ENCODE assay signal across 17 cellular contexts in the genomic region with DNA sequence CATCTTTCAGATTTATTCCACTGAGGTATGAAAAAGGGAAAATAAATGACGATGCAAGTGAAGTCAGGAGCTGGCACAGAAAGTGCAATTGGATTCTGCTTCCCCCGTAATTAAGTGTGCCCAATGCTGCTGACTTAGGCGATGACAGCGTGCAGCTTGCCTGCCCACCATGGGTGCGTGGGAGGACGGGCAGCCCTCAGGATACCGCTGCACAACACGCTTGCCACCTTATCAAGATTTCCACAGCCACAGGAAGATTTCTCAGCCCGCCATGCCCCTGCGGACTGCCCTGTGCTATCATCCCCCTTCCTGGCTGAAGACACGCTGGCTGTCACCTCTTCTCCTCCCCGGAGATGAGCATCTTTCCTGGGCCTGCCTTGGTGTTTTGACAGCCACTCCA.
DNase-seq lines count a peak whose midpoint lies in the region; TF ChIP-seq lines count a peak whose summit lies in the region.
"Had no signal": no experiment of that assay in that cellular context is flagged by ENCODE, and none has a peak within 500 bp of the region (broad histone marks: within the 10 kb centered on the region; RNA-seq: fewer than 3 reads in every experiment).

No MANE protein-coding gene starts in this region.

- H3K27ac Mint-ChIP-seq in activated naive CD4-positive, alpha-beta T cell treated with anti-CD3 and anti-CD28 coated beads for 36 hours = peak overlapping the region; percentile 99
- peak overlapping the region; percentile 66 for H3K27ac Mint-ChIP-seq in T-helper 2 cell treated with Interferon-gamma antibody and Interleukin-4, amounts not matched to agents 5 μg/mL and 100 μg/mL, for 36 hours
- H3K27ac Mint-ChIP-seq in activated T-helper 2 cell treated with anti-CD3 and anti-CD28 coated beads, Interferon-gamma antibody, Interleukin-2, Interleukin-4, amounts not matched to agents 10 μg/mL and 5 μg/mL and 100 μg/mL, durations not matched to agents 14 hours and 24 hours and 36 hours = peak overlapping the region; percentile 96
- H3K27ac Mint-ChIP-seq in HFFc6 = no peak overlapping the region

- H3K9me3 Mint-ChIP-seq in activated naive CD4-positive, alpha-beta T cell treated with anti-CD3 and anti-CD28 coated beads for 36 hours = no peaks in the 10 kb centered on the region
- no peaks in the 10 kb centered on the region for H3K9me3 Mint-ChIP-seq in T-helper 2 cell treated with Interferon-gamma antibody and Interleukin-4, amounts not matched to agents 5 μg/mL and 100 μg/mL, for 36 hours
- no peaks in the 10 kb centered on the region for H3K9me3 Mint-ChIP-seq in activated T-helper 2 cell treated with anti-CD3 and anti-CD28 coated beads, Interferon-gamma antibody, Interleukin-2, Interleukin-4, amounts not matched to agents 10 μg/mL and 5 μg/mL and 100 μg/mL, durations not matched to agents 14 hours and 24 hours and 36 hours
- H3K9me3 Mint-ChIP-seq in HFFc6 = no peaks in the 10 kb centered on the region
- H3K9me3 Mint-ChIP-seq: activated naive CD4-positive, alpha-beta T cell treated with anti-CD3 and anti-CD28 coated beads, Interleukin-2, amount 50 U/mL, for 72 hours; naive thymus-derived CD4-positive, alpha-beta T cell had no signal

- no peak overlapping the region for H3K4me3 ChIP-seq in uterus
- H3K4me3 ChIP-seq: GM12878, smooth muscle cell had no signal

- peak overlapping the region; percentile 75 for H3K4me3 Mint-ChIP-seq in activated naive CD4-positive, alpha-beta T cell treated with anti-CD3 and anti-CD28 coated beads for 36 hours
- H3K4me3 Mint-ChIP-seq in T-helper 2 cell treated with Interferon-gamma antibody and Interleukin-4, amounts not matched to agents 5 μg/mL and 100 μg/mL, for 36 hours = no peak overlapping the region
- peak overlapping the region; percentile 60 for H3K4me3 Mint-ChIP-seq in activated T-helper 2 cell treated with anti-CD3 and anti-CD28 coated beads, Interferon-gamma antibody, Interleukin-2, Interleukin-4, amounts not matched to agents 10 μg/mL and 5 μg/mL and 100 μg/mL, durations not matched to agents 14 hours and 24 hours and 36 hours (ENCODE audit: low read depth)
- H3K4me3 Mint-ChIP-seq in HFFc6 = no peak overlapping the region
- H3K4me3 Mint-ChIP-seq: naive thymus-derived CD4-positive, alpha-beta T cell had no signal

- H3K27me3 ChIP-seq in uterus = no peaks in the 10 kb centered on the region

- H3K27me3 Mint-ChIP-seq in activated naive CD4-positive, alpha-beta T cell treated with anti-CD3 and anti-CD28 coated beads for 36 hours (ENCODE audit: low read depth) = no peaks in the 10 kb centered on the region
- peaks cover 3% of the 10 kb centered on the region for H3K27me3 Mint-ChIP-seq in T-helper 2 cell treated with Interferon-gamma antibody and Interleukin-4, amounts not matched to agents 5 μg/mL and 100 μg/mL, for 36 hours (ENCODE audit: low read depth)
- H3K27me3 Mint-ChIP-seq in activated T-helper 2 cell treated with anti-CD3 and anti-CD28 coated beads, Interferon-gamma antibody, Interleukin-2, Interleukin-4, amounts not matched to agents 10 μg/mL and 5 μg/mL and 100 μg/mL, durations not matched to agents 14 hours and 24 hours and 36 hours (ENCODE audit: low read depth) = no peaks in the 10 kb centered on the region
- peaks cover 24% of the 10 kb centered on the region for H3K27me3 Mint-ChIP-seq in HFFc6 (ENCODE audit: insufficient read depth)

- intact Hi-C loops in activated naive CD4-positive, alpha-beta T cell treated with anti-CD3 and anti-CD28 coated beads for 36 hours (cut with micrococcal nuclease) = loop anchor here (2.0 to 10.0 kb wide), 3 partner anchors 115 to 1315 kb away; a partner anchor contains a TSS
- intact Hi-C loops in activated T-helper 2 cell treated with anti-CD3 and anti-CD28 coated beads, Interferon-gamma antibody, Interleukin-2, Interleukin-4, amounts not matched to agents 10 μg/mL and 5 μg/mL and 100 μg/mL, durations not matched to agents 14 hours and 24 hours and 36 hours (cut with micrococcal nuclease) = loop anchor here (2.0 to 5.0 kb wide), 3 partner anchors 67 to 448 kb away; no protein-coding TSS in a partner anchor
- intact Hi-C loops in uterus (cut with DNase I; ENCODE audit: low total_unique reads) = loop anchor here (10.0 kb wide), 1 partner anchor 455 kb away; no protein-coding TSS in a partner anchor

- TF ChIP-seq CTCF in uterus (IDR thresholded peaks at IDR 0.05) (no peak), HFFc6 (IDR thresholded peaks at IDR 0.05) (no peak)

- H3K9me3 ChIP-seq in uterus = no peaks in the 10 kb centered on the region

- no peaks in the 10 kb centered on the region for H3K36me3 ChIP-seq in uterus

- H3K27ac ChIP-seq in uterus = no peak overlapping the region

- H3K36me3 Mint-ChIP-seq in activated naive CD4-positive, alpha-beta T cell treated with anti-CD3 and anti-CD28 coated beads for 36 hours (ENCODE audit: low read depth) = peaks cover 4% of the 10 kb centered on the region
- no peaks in the 10 kb centered on the region for H3K36me3 Mint-ChIP-seq in T-helper 2 cell treated with Interferon-gamma antibody and Interleukin-4, amounts not matched to agents 5 μg/mL and 100 μg/mL, for 36 hours (ENCODE audit: low read depth)
- peaks cover 7% of the 10 kb centered on the region for H3K36me3 Mint-ChIP-seq in activated T-helper 2 cell treated with anti-CD3 and anti-CD28 coated beads, Interferon-gamma antibody, Interleukin-2, Interleukin-4, amounts not matched to agents 10 μg/mL and 5 μg/mL and 100 μg/mL, durations not matched to agents 14 hours and 24 hours and 36 hours (ENCODE audit: low read depth)
- H3K36me3 Mint-ChIP-seq in HFFc6 (ENCODE audit: low read depth) = no peaks in the 10 kb centered on the region

- TF ChIP-seq POLR2A in uterus (IDR thresholded peaks at IDR 0.05) = no peak

- no peaks in the 10 kb centered on the region for H3K4me1 ChIP-seq in uterus

- H3K4me1 Mint-ChIP-seq in activated naive CD4-positive, alpha-beta T cell treated with anti-CD3 and anti-CD28 coated beads for 36 hours (ENCODE audit: low read depth) = peaks cover 93% of the 10 kb centered on the region
- peaks cover 88% of the 10 kb centered on the region for H3K4me1 Mint-ChIP-seq in T-helper 2 cell treated with Interferon-gamma antibody and Interleukin-4, amounts not matched to agents 5 μg/mL and 100 μg/mL, for 36 hours (ENCODE audit: low read depth)
- H3K4me1 Mint-ChIP-seq in activated T-helper 2 cell treated with anti-CD3 and anti-CD28 coated beads, Interferon-gamma antibody, Interleukin-2, Interleukin-4, amounts not matched to agents 10 μg/mL and 5 μg/mL and 100 μg/mL, durations not matched to agents 14 hours and 24 hours and 36 hours (ENCODE audit: low read depth) = peaks cover 88% of the 10 kb centered on the region
- no peaks in the 10 kb centered on the region; the same call in 1 of the 2 replicates for H3K4me1 Mint-ChIP-seq in HFFc6 (ENCODE audit: low read depth)

- no peak for DNase-seq in activated naive CD4-positive, alpha-beta T cell treated with anti-CD3 and anti-CD28 coated beads for 36 hours
- no peak for DNase-seq in activated naive CD4-positive, alpha-beta T cell treated with anti-CD3 and anti-CD28 coated beads, Interleukin-2, amount 50 U/mL, for 16 hours
- DNase-seq in T-helper 2 cell treated with Interferon-gamma antibody and Interleukin-4, amounts not matched to agents 5 μg/mL and 100 μg/mL, for 36 hours (ENCODE audit: low spot score) = no peak
- no peak for DNase-seq in activated T-helper 2 cell treated with anti-CD3 and anti-CD28 coated beads, Interferon-gamma antibody, Interleukin-2, Interleukin-4, amounts not matched to agents 10 μg/mL and 5 μg/mL and 100 μg/mL, durations not matched to agents 14 hours and 24 hours and 36 hours (ENCODE audit: low spot score)
- peak; percentile 18 to 33 for DNase-seq in stimulated activated CD8-positive, alpha-beta memory T cell treated with anti-CD3 and anti-CD28 coated beads, Interleukin-4, amount 100 ng/mL, for 4 hours (ENCODE audit: low read depth in 2 of 2, low spot score in 1 of 2)
- DNase-seq in amniotic stem cell (lab: John Stamatoyannopoulos, UW) (no peak), uterus (no peak), HFFc6 (no peak)
- DNase-seq: effector CD8-positive, alpha-beta T cell; head of caudate nucleus; mammary epithelial cell; naive thymus-derived CD4-positive, alpha-beta T cell; NCI-H2107; NCI-H774 had no signal

- CTCF ChIA-PET in activated naive CD4-positive, alpha-beta T cell treated with anti-CD3 and anti-CD28 coated beads for 36 hours (lab: Charles Lee) = interaction anchor here (0.7 to 5.9 kb wide), 6 partner anchors 11 to 114 kb away, joined by 3 to 89 read pairs (median 29); no protein-coding TSS in a partner anchor

Comparison
In these comparisons a context has a peak if more than half of its experiments do, and no peak if none do; other contexts are left out.
1. DNase-seq: peak in stimulated activated CD8-positive, alpha-beta memory T cell treated with anti-CD3 and anti-CD28 coated beads, Interleukin-4, amount 100 ng/mL, for 4 hours (2 of 2); none in activated naive CD4-positive, alpha-beta T cell treated with anti-CD3 and anti-CD28 coated beads for 36 hours (single experiment), activated naive CD4-positive, alpha-beta T cell treated with anti-CD3 and anti-CD28 coated beads, Interleukin-2, amount 50 U/mL, for 16 hours (single experiment), T-helper 2 cell treated with Interferon-gamma antibody and Interleukin-4, amounts not matched to agents 5 μg/mL and 100 μg/mL, for 36 hours (single experiment), activated T-helper 2 cell treated with anti-CD3 and anti-CD28 coated beads, Interferon-gamma antibody, Interleukin-2, Interleukin-4, amounts not matched to agents 10 μg/mL and 5 μg/mL and 100 μg/mL, durations not matched to agents 14 hours and 24 hours and 36 hours (single experiment), amniotic stem cell (single experiment), uterus (0 of 2) and HFFc6 (single experiment).
2. H3K4me3 Mint-ChIP-seq: peak in activated naive CD4-positive, alpha-beta T cell treated with anti-CD3 and anti-CD28 coated beads for 36 hours (single experiment) and activated T-helper 2 cell treated with anti-CD3 and anti-CD28 coated beads, Interferon-gamma antibody, Interleukin-2, Interleukin-4, amounts not matched to agents 10 μg/mL and 5 μg/mL and 100 μg/mL, durations not matched to agents 14 hours and 24 hours and 36 hours (single experiment); none in T-helper 2 cell treated with Interferon-gamma antibody and Interleukin-4, amounts not matched to agents 5 μg/mL and 100 μg/mL, for 36 hours (single experiment) and HFFc6 (single experiment).